8 cellular contexts compared by ENCODE assay signal in genomic region chr16:85569615-85570212, GRCh38. TPM values are rescaled to one million over a fixed set of nuclear protein-coding genes. Genes with fewer than 3 reads are reported as not detected.
DNase-seq lines count a peak whose midpoint lies in the region; ATAC-seq and TF ChIP-seq lines count a peak whose summit lies in the region.

No MANE protein-coding gene starts in this region.

- no peak for TF ChIP-seq CTCF in fibroblast of lung (conservative IDR thresholded peaks at IDR 0.05 in 1 of 2, IDR thresholded peaks at IDR 0.05 in 1 of 2; ENCODE audit: low read depth in 1 of 2, low read length in 2 of 2)
- no peak for TF ChIP-seq CTCF in Caco-2 (IDR thresholded peaks at IDR 0.05; ENCODE audit: insufficient read depth in 1 of 2, low read depth in 1 of 2, low read length in 1 of 2, severe bottlenecking in 1 of 2, unreplicated experiment in 1 of 2)
- TF ChIP-seq CTCF in foreskin fibroblast (IDR thresholded peaks at IDR 0.05; ENCODE audit: low read depth, low read length): no peak

- H3K4me2 ChIP-seq in Karpas-422 (ENCODE audit: low read depth, low read length, poor library complexity, severe bottlenecking): peak overlapping the region; percentile 26
- H3K4me2 ChIP-seq in fibroblast of lung (ENCODE audit: extremely low read depth, insufficient read depth, low read length): no peak overlapping the region

- peaks cover 7% of the 10 kb centered on the region for H3K36me3 Mint-ChIP-seq in Caco-2 (ENCODE audit: insufficient read depth, unreplicated experiment)

- no peaks in the 10 kb centered on the region for H3K27me3 ChIP-seq in Karpas-422 (ENCODE audit: low read length)
- no peaks in the 10 kb centered on the region for H3K27me3 ChIP-seq in fibroblast of lung (ENCODE audit: control insufficient read depth, insufficient read depth, low read length)
- H3K27me3 ChIP-seq in Caco-2 (replicated peaks; ENCODE audit: control insufficient read depth, insufficient read depth, low read length): no peaks in the 10 kb centered on the region

- H3K9ac ChIP-seq in Karpas-422 (ENCODE audit: low read length) (no peak overlapping the region), fibroblast of lung (ENCODE audit: insufficient read depth, low read length) (no peak overlapping the region)

- CTCF ChIA-PET in Caco-2 (lab: Charles Lee): no interaction called here

- DNase-seq in Karpas-422: no peak
- DNase-seq in T1000 (lab: John Stamatoyannopoulos, UW): peak; percentile 79
- DNase-seq in fibroblast of lung (ENCODE audit: low read depth in 2 of 2): peak; percentile 56 to 90
- peak; percentile 70 for DNase-seq in stimulated activated naive CD8-positive, alpha-beta T cell treated with anti-CD3 and anti-CD28 coated beads, Interleukin-15, Interleukin-2, amounts not matched to agents 100 U/mL and 50 U/mL, for 24 hours
- no peak for DNase-seq in Caco-2
- DNase-seq in foreskin fibroblast: no peak

- BruUV-seq in Caco-2 (replicated peaks; lab: Mats Ljungman, UMichigan): no TSS peak

- no peaks in the 10 kb centered on the region for H3K79me2 ChIP-seq in Karpas-422 (ENCODE audit: low read length)
- peaks cover 29% of the 10 kb centered on the region for H3K79me2 ChIP-seq in fibroblast of lung (ENCODE audit: control insufficient read depth, insufficient read depth, low read length)

- H3K27ac Mint-ChIP-seq in Caco-2 (ENCODE audit: unreplicated experiment): no peak overlapping the region

- H3K4me1 ChIP-seq in Karpas-422 (ENCODE audit: low read length): peaks cover 15% of the 10 kb centered on the region
- peaks cover 15% of the 10 kb centered on the region for H3K4me1 ChIP-seq in fibroblast of lung (ENCODE audit: control insufficient read depth, extremely low read depth, insufficient read depth, low read length)
- H3K4me1 ChIP-seq in Caco-2: 0 out of 2 replicates have a peak, but pooled peaks cover 5% of the 10 kb centered on the region

- H3K9me3 Mint-ChIP-seq in Caco-2 (ENCODE audit: unreplicated experiment): no peaks in the 10 kb centered on the region

- POLR2A ChIA-PET in Caco-2 (lab: Charles Lee): interaction anchor here (0.6 kb wide), 1 partner anchor 13 kb away, joined by 5 read pairs; no protein-coding TSS in a partner anchor

- H3K9me2 ChIP-seq in Karpas-422 (replicated peaks; ENCODE audit: insufficient read depth, low read length): no peaks in the 10 kb centered on the region

- H4K20me1 ChIP-seq in Karpas-422 (ENCODE audit: insufficient read depth, low read depth, low read length): peaks cover 5% of the 10 kb centered on the region; the same call in 1 of the 2 replicates
- no peaks in the 10 kb centered on the region for H4K20me1 ChIP-seq in fibroblast of lung (ENCODE audit: control insufficient read depth, extremely low read depth, insufficient read depth, low read length)

- H3K27ac ChIP-seq in Karpas-422 (ENCODE audit: low read length) (no peak overlapping the region), fibroblast of lung (ENCODE audit: insufficient read depth, low read length) (no peak overlapping the region)

- no peaks in the 10 kb centered on the region for H3K27me3 Mint-ChIP-seq in Caco-2 (ENCODE audit: insufficient read depth, unreplicated experiment)

- intact Hi-C loops in Caco-2 (cut with micrococcal nuclease; ENCODE audit: unreplicated experiment): no loop called here

- no peak overlapping the region for H3K4me3 Mint-ChIP-seq in Caco-2 (ENCODE audit: unreplicated experiment)

- H2AFZ ChIP-seq in Karpas-422 (ENCODE audit: low read length): no peak overlapping the region
- no peak overlapping the region for H2AFZ ChIP-seq in fibroblast of lung (ENCODE audit: low read length)

- no peak overlapping the region for H3K4me3 ChIP-seq in Karpas-422 (ENCODE audit: low read length)
- H3K4me3 ChIP-seq in fibroblast of lung (replicated peaks in 1 of 4; ENCODE audit: control extremely low read depth in 1 of 4, insufficient read depth in 1 of 4, low read depth in 3 of 4, low read length in 4 of 4): no peak overlapping the region
- H3K4me3 ChIP-seq in Caco-2 (ENCODE audit: low read depth, low read length): no peak overlapping the region
- H3K4me3 ChIP-seq in foreskin fibroblast (ENCODE audit: low read depth in 1 of 2, low read length in 2 of 2): no peak overlapping the region

- H3K9me3 ChIP-seq in Karpas-422 (ENCODE audit: low read length) (no peaks in the 10 kb centered on the region), fibroblast of lung (ENCODE audit: control insufficient read depth, insufficient read depth, low read depth, low read length) (no peaks in the 10 kb centered on the region), Caco-2 (no peaks in the 10 kb centered on the region)

- ATAC-seq in GM18502 (IDR thresholded peaks at IDR 0.05; ENCODE audit: poor library complexity, unreplicated experiment): peak; percentile 66
- peak; percentile 52 for ATAC-seq in GM21825 (IDR thresholded peaks at IDR 0.05; ENCODE audit: unreplicated experiment)
- peak; percentile 55 for ATAC-seq in stimulated activated naive CD8-positive, alpha-beta T cell treated with anti-CD3 and anti-CD28 coated beads, Interleukin-15, Interleukin-2, amounts not matched to agents 100 U/mL and 50 U/mL, for 24 hours

- H3K4me1 Mint-ChIP-seq in Caco-2 (ENCODE audit: low read depth, unreplicated experiment): peaks cover 10% of the 10 kb centered on the region

- no peaks in the 10 kb centered on the region for H3K36me3 ChIP-seq in Karpas-422 (ENCODE audit: insufficient read depth, low read length)
- H3K36me3 ChIP-seq in fibroblast of lung (ENCODE audit: control insufficient read depth, insufficient read depth, low read length): no peaks in the 10 kb centered on the region
- no peaks in the 10 kb centered on the region for H3K36me3 ChIP-seq in Caco-2 (ENCODE audit: control insufficient read depth, insufficient read depth, low read length)

RNA-seq across cellular contexts. Expression of gene GSE1, which starts 43.4 kb away (rescaled TPM):
- total RNA-seq in Karpas-422 (2014; rRNA removed; shearing (Covaris generic); ENCODE audit: low replicate concordance): 1.9 and 6.0 TPM in 2 replicates
- total RNA-seq in fibroblast of lung (31.1 and 35.7 TPM in 2 replicates), Caco-2 (2022) (140 and 142 TPM in 2 replicates)
- 11.0 and 13.0 TPM in 2 replicates for polyA plus RNA-seq in fibroblast of lung
- 17.9 and 19.8 TPM in 2 replicates for polyA plus RNA-seq in fibroblast of lung (2012)
- polyA minus RNA-seq in fibroblast of lung (ENCODE audit: low replicate concordance): 16.8 and 21.8 TPM in 2 replicates

Comparison
In these comparisons a context has a peak if more than half of its experiments do, and no peak if none do; other contexts are left out.
1. DNase-seq: peak in T1000 (single experiment), fibroblast of lung (2 of 2) and stimulated activated naive CD8-positive, alpha-beta T cell treated with anti-CD3 and anti-CD28 coated beads, Interleukin-15, Interleukin-2, amounts not matched to agents 100 U/mL and 50 U/mL, for 24 hours (single experiment); none in Karpas-422 (single experiment), Caco-2 (0 of 2) and foreskin fibroblast (0 of 2).
2. Peak in every context shown above with its lines, with median percentiles within 50 percentile points of each other: ATAC-seq.